15 cellular contexts compared by ENCODE assay signal in the genomic region with DNA sequence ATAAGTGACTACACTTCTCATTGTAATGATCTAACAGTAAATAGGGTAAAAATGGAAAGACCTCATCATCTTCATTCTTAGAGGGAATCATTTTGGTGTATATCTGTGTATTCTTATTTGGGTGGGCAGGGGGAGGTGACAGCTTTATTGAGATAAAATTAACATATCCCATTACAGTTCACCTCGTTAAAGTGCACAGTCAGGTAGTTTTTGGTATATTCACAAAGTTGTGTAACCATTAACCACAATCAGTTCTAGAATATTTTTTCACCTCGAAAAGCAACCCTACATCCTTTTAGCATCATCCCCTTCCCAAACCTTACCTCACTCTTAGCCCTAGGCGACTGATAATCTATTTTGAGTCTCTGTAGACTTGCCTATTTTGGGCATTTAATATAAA.
"Had no signal": no experiment of that assay in that cellular context is flagged by ENCODE, and none has a peak within 500 bp of the region (broad histone marks: within the 10 kb centered on the region; RNA-seq: fewer than 3 reads in every experiment).

No MANE protein-coding gene starts in this region.

- H3K36me3 ChIP-seq: adrenal gland, ovary had no signal

- DNase-seq: activated CD4-positive, alpha-beta memory T cell treated with anti-CD3 and anti-CD28 coated beads, Interleukin-2, amount 10 ng/mL, durations not matched to agents 7 days and 5 days; activated CD4-positive, alpha-beta T cell treated with anti-CD3 and anti-CD28 coated beads for 1 hour; activated CD8-positive, alpha-beta memory T cell treated with anti-CD3 and anti-CD28 coated beads, Interleukin-2, amount 50 U/mL, for 4 hours; activated naive CD4-positive, alpha-beta T cell treated with Interleukin-2 at 50 U/mL for 16 hours; adrenal gland; body of pancreas; cerebellar nuclear complex; left colon; ovary; stimulated activated CD4-positive, alpha-beta T cell treated with anti-CD3 and anti-CD28 coated beads, Interleukin-2, amount 100 ng/mL, for 48 hours; stimulated activated naive CD8-positive, alpha-beta T cell treated with anti-CD3 and anti-CD28 coated beads, Interleukin-15, Interleukin-2, amounts not matched to agents 100 U/mL and 50 U/mL, for 24 hours; testis; upper lobe of right lung had no signal

- H3K9me3 ChIP-seq: adrenal gland, body of pancreas, esophagus muscularis mucosa, ovary, testis, upper lobe of right lung had no signal

- H3K27ac ChIP-seq: adrenal gland, body of pancreas, esophagus muscularis mucosa, ovary, testis, upper lobe of right lung had no signal

- H3K27me3 ChIP-seq: adrenal gland, body of pancreas, esophagus muscularis mucosa, ovary, testis, upper lobe of right lung had no signal

- H3K4me3 ChIP-seq: adrenal gland, body of pancreas, esophagus muscularis mucosa, lung, ovary, testis, upper lobe of right lung had no signal

- ATAC-seq: body of pancreas; left colon; stimulated activated naive CD8-positive, alpha-beta T cell treated with anti-CD3 and anti-CD28 coated beads, Interleukin-15, Interleukin-2, amounts not matched to agents 100 U/mL and 50 U/mL, for 24 hours; upper lobe of right lung had no signal
